20 cellular contexts compared by ENCODE assay signal in the genomic region with DNA sequence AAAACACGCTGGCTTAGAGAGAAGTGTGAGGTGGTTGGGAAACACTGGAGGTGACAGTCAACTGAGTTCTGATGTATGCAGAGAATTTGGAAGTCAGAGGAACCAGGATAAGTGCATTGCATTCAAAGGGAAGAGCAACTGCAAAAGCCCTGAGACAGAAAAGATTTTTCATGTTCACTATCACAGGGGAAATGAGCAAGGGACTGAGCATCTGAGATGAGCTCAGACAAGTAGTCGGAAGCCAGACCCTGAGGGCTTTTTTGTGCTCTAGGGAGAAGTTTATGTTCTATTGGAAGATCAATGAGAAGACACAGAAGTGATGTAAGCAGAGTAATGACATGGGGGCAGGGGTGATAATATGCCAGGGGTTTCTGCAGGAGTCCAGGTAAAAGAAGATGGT.
"Had no signal": no experiment of that assay in that cellular context is flagged by ENCODE, and none has a peak within 500 bp of the region (broad histone marks: within the 10 kb centered on the region; RNA-seq: fewer than 3 reads in every experiment).

No MANE protein-coding gene starts in this region.

- H3K4me1 ChIP-seq: heart left ventricle, prostate gland, thyroid gland had no signal

- H3K9me3 ChIP-seq: gastroesophageal sphincter, heart left ventricle, mucosa of descending colon, prostate gland, sigmoid colon, stomach, thyroid gland had no signal

- H3K4me3 ChIP-seq: coronary artery, gastroesophageal sphincter, heart left ventricle, hepatocyte, lung, mucosa of descending colon, neural progenitor cell, prostate gland, sigmoid colon, stomach, thyroid gland had no signal

- H2AFZ ChIP-seq: hepatocyte, neural progenitor cell had no signal

- H3K79me2 ChIP-seq: hepatocyte had no signal

- DNase-seq: dermis blood vessel endothelial cell; effector memory CD8-positive, alpha-beta T cell; foreskin fibroblast; heart left ventricle; mesenchymal stem cell; mucosa of descending colon; naive B cell; right cardiac atrium; sigmoid colon; stimulated activated CD4-positive, alpha-beta T cell treated with anti-CD3 and anti-CD28 coated beads, Interleukin-2, amount 100 ng/mL, for 24 hours; stimulated activated CD4-positive, alpha-beta T cell treated with anti-CD3 and anti-CD28 coated beads, Interleukin-4, amount 100 ng/mL, for 24 hours; stimulated activated naive CD4-positive, alpha-beta T cell treated with Interleukin-2 at 50 U/mL for 16 hours; stomach; thyroid gland had no signal

- H3K27ac ChIP-seq: coronary artery, gastroesophageal sphincter, heart left ventricle, hepatocyte, neural progenitor cell, prostate gland, sigmoid colon, stomach, thyroid gland had no signal

- H3K9ac ChIP-seq: neural progenitor cell had no signal

- H3K4me2 ChIP-seq: hepatocyte, neural progenitor cell had no signal

- H3K36me3 ChIP-seq: gastroesophageal sphincter, heart left ventricle, neural progenitor cell, prostate gland, sigmoid colon, stomach, thyroid gland had no signal

- H3K27me3 ChIP-seq: gastroesophageal sphincter, heart left ventricle, hepatocyte, neural progenitor cell, sigmoid colon, stomach, thyroid gland had no signal
